ENCODE assay signal across 1 cellular context in the genomic region with DNA sequence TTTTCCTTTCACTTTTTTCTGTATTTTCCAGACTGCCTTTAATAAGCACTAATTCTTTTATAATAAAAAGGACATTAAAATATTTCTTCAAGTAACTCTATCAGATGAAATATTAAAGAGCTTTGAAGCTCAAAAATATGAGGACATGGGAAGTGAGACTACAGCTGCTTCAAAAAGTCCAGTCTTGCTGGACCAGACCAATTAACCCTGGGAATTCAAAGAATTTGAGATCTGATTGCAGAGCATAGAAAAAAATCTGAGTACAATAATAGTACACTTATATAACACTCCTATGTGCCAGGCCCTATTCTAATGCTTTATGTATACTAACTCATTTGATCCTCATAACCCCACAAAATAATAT.
A peak's percentile ranks its signal among the peaks of the same experiment; 100 is the strongest.
TF ChIP-seq lines count a peak whose summit lies in the region.

No MANE protein-coding gene starts in this region.

TF ChIP-seq in K562, 482 proteins besides CTCF, POLR2A, EP300 and RAD21 (continued from another document):
- TF ChIP-seq, protein P1, sequence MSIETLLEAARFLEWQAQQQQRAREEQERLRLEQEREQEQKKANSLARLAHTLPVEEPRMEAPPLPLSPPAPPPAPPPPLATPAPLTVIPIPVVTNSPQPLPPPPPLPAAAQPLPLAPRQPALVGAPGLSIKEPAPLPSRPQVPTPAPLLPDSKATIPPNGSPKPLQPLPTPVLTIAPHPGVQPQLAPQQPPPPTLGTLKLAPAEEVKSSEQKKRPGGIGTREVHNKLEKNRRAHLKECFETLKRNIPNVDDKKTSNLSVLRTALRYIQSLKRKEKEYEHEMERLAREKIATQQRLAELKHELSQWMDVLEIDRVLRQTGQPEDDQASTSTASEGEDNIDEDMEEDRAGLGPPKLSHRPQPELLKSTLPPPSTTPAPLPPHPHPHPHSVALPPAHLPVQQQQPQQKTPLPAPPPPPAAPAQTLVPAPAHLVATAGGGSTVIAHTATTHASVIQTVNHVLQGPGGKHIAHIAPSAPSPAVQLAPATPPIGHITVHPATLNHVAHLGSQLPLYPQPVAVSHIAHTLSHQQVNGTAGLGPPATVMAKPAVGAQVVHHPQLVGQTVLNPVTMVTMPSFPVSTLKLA (conservative IDR thresholded peaks at IDR 0.05): 0 out of 4 replicates have a peak, but pooled peaks of 1 of the 2 experiments have one; percentile 20
- TF ChIP-seq ESRRB (CRISPR knock-in tag; IDR thresholded peaks at IDR 0.05; ENCODE audit: borderline replicate concordance) (no peak), EHMT2 (IDR thresholded peaks at IDR 0.05) (no peak)
